ENCODE assay signal across 8 cellular contexts in the genomic region with DNA sequence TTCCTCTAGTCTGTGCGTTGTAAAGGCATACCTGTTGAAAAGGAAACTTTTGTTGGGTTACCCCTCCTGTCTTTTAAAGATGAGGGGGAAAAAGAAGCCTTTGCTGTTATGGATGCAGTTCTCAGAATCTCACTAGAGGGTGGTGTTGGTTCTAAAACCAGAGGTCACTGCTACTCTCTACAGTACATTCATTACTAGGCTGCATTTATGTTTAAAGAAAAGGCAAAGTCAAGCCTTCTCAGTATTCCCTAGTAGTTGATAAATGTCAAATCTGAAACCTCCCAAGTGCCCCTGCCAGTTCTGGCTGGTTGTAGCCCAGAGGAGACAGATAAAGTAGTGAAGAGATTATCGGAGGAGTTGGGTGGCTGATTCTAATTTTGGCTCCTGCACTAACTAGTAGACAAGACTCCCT. TPM values are rescaled to one million over a fixed set of nuclear protein-coding genes. Genes with fewer than 3 reads are reported as not detected.
DNase-seq lines count a peak whose midpoint lies in the region; ATAC-seq and TF ChIP-seq lines count a peak whose summit lies in the region.

No MANE protein-coding gene starts in this region.

- no peak overlapping the region for H3K27ac Mint-ChIP-seq in type B pancreatic cell

- H4K20me1 ChIP-seq in PC-9 (ENCODE audit: insufficient read depth), result no peaks in the 10 kb centered on the region

- H3K79me2 ChIP-seq in PC-9 (ENCODE audit: low read depth), result no peaks in the 10 kb centered on the region

- no peaks in the 10 kb centered on the region for H3K9me2 ChIP-seq in PC-9 (ENCODE audit: insufficient read depth)

- intact Hi-C loops in PC-9 (cut with micrococcal nuclease; ENCODE audit: unreplicated experiment), result loop anchor here (2.0 kb wide), 1 partner anchor 324 kb away; no protein-coding TSS in a partner anchor

- H3K4me1 ChIP-seq in PC-9 (replicated peaks; ENCODE audit: insufficient read depth), result no peaks in the 10 kb centered on the region

- no peak overlapping the region for H3K4me2 ChIP-seq in PC-9

- H3K36me3 Mint-ChIP-seq in type B pancreatic cell, result no peaks in the 10 kb centered on the region

- POLR2A ChIA-PET in PC-9 (lab: Charles Lee; ENCODE audit: unreplicated experiment), result no interaction called here

- H3K4me3 Mint-ChIP-seq in type B pancreatic cell, result peak overlapping the region; percentile 77

- no peaks in the 10 kb centered on the region; the same call in 1 of the 2 replicates for H3K9me3 ChIP-seq in PC-9 (ENCODE audit: insufficient read depth, low read depth)

- peak; percentile 67 for TF ChIP-seq CTCF in GM12875 (IDR thresholded peaks at IDR 0.05; ENCODE audit: borderline replicate concordance, insufficient read depth, low read depth, low read length)
- TF ChIP-seq CTCF in PC-9 (conservative IDR thresholded peaks at IDR 0.05), result peak; percentile 76
- TF ChIP-seq CTCF in type B pancreatic cell (conservative IDR thresholded peaks at IDR 0.05), result peak; percentile 84

- CTCF ChIA-PET in PC-9 (lab: Charles Lee), result no interaction called here

- no peaks in the 10 kb centered on the region for H3K9me3 Mint-ChIP-seq in type B pancreatic cell

- peak; percentile 48 for ATAC-seq in HG03354 (IDR thresholded peaks at IDR 0.05; ENCODE audit: poor library complexity, severe bottlenecking, unreplicated experiment)

- DNase-seq in AML-193 (lab: John Stamatoyannopoulos, UW), result peak; percentile 55 to 60
- no peak for DNase-seq in PC-9
- peak; percentile 46 for DNase-seq in central memory CD4-positive, alpha-beta T cell
- peak; percentile 76 for DNase-seq in left kidney (ENCODE audit: low read depth, low spot score)
- DNase-seq in type B pancreatic cell (ENCODE audit: extremely low spot score, unreplicated experiment), result no peak
- no peak for DNase-seq in NCI-H2029 (lab: John Stamatoyannopoulos, UW)

- H2AFZ ChIP-seq in PC-9, result no peak overlapping the region

- H3K27ac ChIP-seq in PC-9, result no peak overlapping the region

- H3K36me3 ChIP-seq in PC-9 (ENCODE audit: low read depth), result no peaks in the 10 kb centered on the region

- H3K4me3 ChIP-seq in GM12875 (ENCODE audit: low read depth, low read length), result no peak overlapping the region
- H3K4me3 ChIP-seq in PC-9, result no peak overlapping the region

- peaks cover 17% of the 10 kb centered on the region for H3K4me1 Mint-ChIP-seq in type B pancreatic cell (ENCODE audit: unreplicated experiment)

- BruUV-seq in PC-9 (replicated peaks; lab: Mats Ljungman, UMichigan), result no TSS peak

- peaks cover 22% of the 10 kb centered on the region for H3K27me3 ChIP-seq in PC-9 (ENCODE audit: insufficient read depth, low read depth)

- peaks cover 56% of the 10 kb centered on the region for H3K27me3 Mint-ChIP-seq in type B pancreatic cell

- H3F3A ChIP-seq in PC-9 (ENCODE audit: insufficient read depth, low read depth), result no peaks in the 10 kb centered on the region

RNA-seq across cellular contexts. Expression of gene PLCL1, which starts 1.4 kb away (rescaled TPM):
- not detected in 2 replicates for total RNA-seq in PC-9 (2021)
- total RNA-seq in type B pancreatic cell (ENCODE audit: low replicate concordance), result 2.0 and 4.4 TPM in 2 replicates

RNA-seq across cellular contexts. Expression of gene BOLL, which starts 17.9 kb away (rescaled TPM):
- total RNA-seq in PC-9 (2021) (not detected in 2 replicates), type B pancreatic cell (ENCODE audit: low replicate concordance) (not detected in 2 replicates)

Comparison
In these comparisons a context has a peak if more than half of its experiments do, and no peak if none do; other contexts are left out.
1. DNase-seq: peak in AML-193 (2 of 2), central memory CD4-positive, alpha-beta T cell (single experiment) and left kidney (single experiment); none in PC-9 (0 of 2), type B pancreatic cell (single experiment) and NCI-H2029 (single experiment).
2. Peak in every context shown above with its lines, with median percentiles within 50 percentile points of each other: CTCF ChIP-seq.